14 cellular contexts compared by ENCODE assay signal in genomic region chr12:112777387-112778025, GRCh38. TPM values are rescaled to one million over a fixed set of nuclear protein-coding genes. Genes with fewer than 3 reads are reported as not detected.
"Had no signal": no experiment of that assay in that cellular context is flagged by ENCODE, and none has a peak within 500 bp of the region (broad histone marks: within the 10 kb centered on the region; RNA-seq: fewer than 3 reads in every experiment).

No MANE protein-coding gene starts in this region.

- H3K27me3 ChIP-seq: colonic mucosa, ovary had no signal

- H3K4me3 ChIP-seq: colonic mucosa, hepatocyte, ovary had no signal

- H3K27ac ChIP-seq: colonic mucosa, hepatocyte, ovary had no signal

- H2AFZ ChIP-seq: hepatocyte had no signal

- DNase-seq: activated CD4-positive, alpha-beta memory T cell treated with anti-CD3 and anti-CD28 coated beads for 36 hours; activated CD4-positive, alpha-beta T cell treated with anti-CD3 and anti-CD28 coated beads for 1 hour; activated gamma-delta T cell treated with Interleukin-2 at 50 U/mL for 16 hours; activated T-cell treated with anti-CD3 and anti-CD28 coated beads, Interleukin-2, amount 50 U/mL, for 48 hours; colonic mucosa; effector memory CD8-positive, alpha-beta T cell; left ventricle myocardium superior; ovary; stimulated activated CD4-positive, alpha-beta T cell treated with anti-CD3 and anti-CD28 coated beads, Interleukin-12 subunit alpha, Interleukin-12 subunit beta, amount 100 ng/mL, for 4 hours; stimulated activated naive CD4-positive, alpha-beta T cell; substantia nigra; T-helper 9 cell; trophoblast cell had no signal

- H3K4me1 ChIP-seq: colonic mucosa had no signal

- H3K36me3 ChIP-seq: colonic mucosa, ovary had no signal

- H3K9me3 ChIP-seq: colonic mucosa, ovary had no signal

- H3K4me2 ChIP-seq: hepatocyte had no signal

- ATAC-seq: effector memory CD8-positive, alpha-beta T cell; left ventricle myocardium superior had no signal

RNA-seq across cellular contexts. Expression of gene RPH3A, which starts 14.0 kb away (rescaled TPM):
- polyA plus RNA-seq: hepatocyte had no signal
